In genomic region chr16:73058221-73058615, GRCh38 we compare ENCODE assay signal across 8 cellular contexts. TPM values are rescaled to one million over a fixed set of nuclear protein-coding genes. Genes with fewer than 3 reads are reported as not detected.
DNase-seq lines count a peak whose midpoint lies in the region; ATAC-seq and TF ChIP-seq lines count a peak whose summit lies in the region.

No MANE protein-coding gene starts in this region.

- no peak for TF ChIP-seq CTCF in GM20000 (IDR thresholded peaks at IDR 0.05; ENCODE audit: extremely low read depth, missing control alignments)
- TF ChIP-seq CTCF in gastroesophageal sphincter (IDR thresholded peaks at IDR 0.05) = peak in 3 of 4 experiments; percentile 15 to 31 (median 22)
- peak in 2 of 4 experiments; percentile 4 to 6 for TF ChIP-seq CTCF in prostate gland (IDR thresholded peaks at IDR 0.05)

- peaks cover 0 to 81% (median 14%) of the 10 kb centered on the region in 3 donors for H3K4me1 ChIP-seq in gastroesophageal sphincter
- H3K4me1 ChIP-seq in prostate gland (replicated peaks) = peaks cover 15% of the 10 kb centered on the region

- H3K27ac ChIP-seq in gastroesophageal sphincter (peak overlapping the region; percentile 89 to 97 (median 92)), prostate gland (peak overlapping the region; percentile 97 to 100)

- H3K36me3 ChIP-seq in gastroesophageal sphincter = no peaks in the 10 kb centered on the region
- H3K36me3 ChIP-seq in prostate gland = no peaks in the 10 kb centered on the region

- peak overlapping the region; percentile 91 to 98 for H3K4me3 ChIP-seq in gastroesophageal sphincter
- H3K4me3 ChIP-seq in prostate gland = peak overlapping the region; percentile 62 to 87

- intact Hi-C loops in prostate gland (cut with DNase I) = no loop called here

- DNase-seq in DMS 273 (lab: John Stamatoyannopoulos, UW; ENCODE audit: unreplicated experiment) (peak; percentile 81), DMS 273 treated with DMSO at 0.1 percent for 48 hours (lab: John Stamatoyannopoulos, UW) (no peak), GM20000 (ENCODE audit: low spot score) (peak; percentile 92), prostate gland (ENCODE audit: low spot score) (no peak), NCI-H1694 treated with DMSO at 0.1 percent for 48 hours (lab: John Stamatoyannopoulos, UW) (no peak)
- DNase-seq in activated CD4-positive, alpha-beta T cell treated with anti-CD3 and anti-CD28 coated beads, Interleukin-2, amount 50 U/mL, for 48 hours = peak; percentile 31 to 32

- TF ChIP-seq EP300 in gastroesophageal sphincter (IDR thresholded peaks at IDR 0.05) = no peak

- peak; percentile 57 for ATAC-seq in HG03520 (IDR thresholded peaks at IDR 0.05; ENCODE audit: unreplicated experiment)
- peak; percentile 52 for ATAC-seq in gastroesophageal sphincter

- 1% methylated on average over 17 of the region's 61 CpGs; no CpG with 5 or more reads in 1 of the 2 donors for WGBS in gastroesophageal sphincter (ENCODE audit: low coverage in 1 of 2), 2 donors
- under 1% methylated on average over 60 of the region's 61 CpGs for WGBS in prostate gland

- TF ChIP-seq POLR2A in gastroesophageal sphincter (IDR thresholded peaks at IDR 0.05) (peak in 1 of 2 donors; percentile 25), prostate gland (IDR thresholded peaks at IDR 0.05) (no peak)

- H3K9me3 ChIP-seq in gastroesophageal sphincter (no peaks in the 10 kb centered on the region), prostate gland (no peaks in the 10 kb centered on the region)

- H3K27me3 ChIP-seq in gastroesophageal sphincter = peaks cover 10% of the 10 kb centered on the region
- H3K27me3 ChIP-seq in prostate gland (replicated peaks; ENCODE audit: insufficient read depth) = no peaks in the 10 kb centered on the region

RNA-seq across cellular contexts. Expression of gene ZFHX3, which starts 10.3 kb away (rescaled TPM):
- total RNA-seq in gastroesophageal sphincter (10 to 100 TPM; 24.0 to 47.1 (median 29.5) TPM), prostate gland (10 to 100 TPM; 51.1 to 53.9 TPM)

Comparison
In these comparisons a context has a peak if more than half of its experiments do, and no peak if none do; other contexts are left out.
1. DNase-seq: peak in DMS 273 (single experiment), GM20000 (single experiment) and activated CD4-positive, alpha-beta T cell treated with anti-CD3 and anti-CD28 coated beads, Interleukin-2, amount 50 U/mL, for 48 hours (2 of 2); none in DMS 273 treated with DMSO at 0.1 percent for 48 hours (single experiment), prostate gland (single experiment) and NCI-H1694 treated with DMSO at 0.1 percent for 48 hours (single experiment).